Comparison of ENCODE assay signal across 13 cellular contexts in genomic region chr3:120442975-120443517, GRCh38. TPM values are rescaled to one million over a fixed set of nuclear protein-coding genes. Genes with fewer than 3 reads are reported as not detected.
DNase-seq lines count a peak whose midpoint lies in the region; ATAC-seq and TF ChIP-seq lines count a peak whose summit lies in the region.
"Had no signal": no experiment of that assay in that cellular context is flagged by ENCODE, and none has a peak within 500 bp of the region (broad histone marks: within the 10 kb centered on the region; RNA-seq: fewer than 3 reads in every experiment).

No MANE protein-coding gene starts in this region.

- H3K9me3 ChIP-seq in WERI-Rb-1 (ENCODE audit: severe bottlenecking) (no peaks in the 10 kb centered on the region), stomach smooth muscle (ENCODE audit: control insufficient read depth in 2 of 2, low read length in 2 of 2) (no peaks in the 10 kb centered on the region)
- H3K9me3 ChIP-seq: adrenal gland, mucosa of descending colon, thyroid gland had no signal

- no peaks in the 10 kb centered on the region for H3K27me3 ChIP-seq in WERI-Rb-1 (ENCODE audit: insufficient read depth, low read depth, severe bottlenecking)
- H3K27me3 ChIP-seq in stomach smooth muscle (ENCODE audit: control insufficient read depth in 1 of 2, insufficient read depth in 2 of 2, low read length in 2 of 2) = no peaks in the 10 kb centered on the region
- H3K27me3 ChIP-seq: adrenal gland, thyroid gland had no signal

- H3K36me3 ChIP-seq in WERI-Rb-1 = peaks cover 35% of the 10 kb centered on the region
- H3K36me3 ChIP-seq in stomach smooth muscle (ENCODE audit: control insufficient read depth in 2 of 2, insufficient read depth in 2 of 2, low read length in 2 of 2) = peaks cover 17 to 21% of the 10 kb centered on the region in 2 donors
- H3K36me3 ChIP-seq: thyroid gland had no signal

- H3K4me1 ChIP-seq in stomach smooth muscle (ENCODE audit: control insufficient read depth, insufficient read depth, low read length) = peaks cover 73% of the 10 kb centered on the region

- TF ChIP-seq CTCF in WERI-Rb-1 (IDR thresholded peaks at IDR 0.05; ENCODE audit: low read depth, low read length) = peak; percentile 46; the same call in 1 of the 2 replicates
- peak; percentile 43 for TF ChIP-seq CTCF in fibroblast of villous mesenchyme (IDR thresholded peaks at IDR 0.05; ENCODE audit: insufficient read depth, low read depth, low read length)

- ATAC-seq in GM21576 (IDR thresholded peaks at IDR 0.05; ENCODE audit: unreplicated experiment) = no peak
- ATAC-seq: mucosa of descending colon had no signal

- peak overlapping the region; percentile 75 for H3K27ac ChIP-seq in WERI-Rb-1
- H3K27ac ChIP-seq in stomach smooth muscle (ENCODE audit: low read length) = peak overlapping the region; percentile 2

- H3K9ac ChIP-seq in stomach smooth muscle (ENCODE audit: low read length in 2 of 2) = no peak overlapping the region

- H3K4me3 ChIP-seq in WERI-Rb-1 (ENCODE audit: low read depth, low read length) (no peak overlapping the region), fibroblast of villous mesenchyme (ENCODE audit: low read depth, low read length) (no peak overlapping the region), stomach smooth muscle (ENCODE audit: low read length in 2 of 2) (no peak overlapping the region)
- H3K4me3 ChIP-seq: adrenal gland, mucosa of descending colon, thyroid gland had no signal

- DNase-seq in NCI-H82 (lab: John Stamatoyannopoulos, UW) = peak; percentile 59
- DNase-seq in NCI-H82 treated with DMSO at 0.1 percent for 48 hours (lab: John Stamatoyannopoulos, UW; ENCODE audit: unreplicated experiment) = no peak
- DNase-seq in WERI-Rb-1 = peak; percentile 43
- DNase-seq in fibroblast of villous mesenchyme (ENCODE audit: low read depth) = no peak
- no peak for DNase-seq in H4 (ENCODE audit: low spot score)
- DNase-seq in GDM1 (lab: John Stamatoyannopoulos, UW) = no peak
- DNase-seq: adrenal gland; effector CD8-positive, alpha-beta T cell; mucosa of descending colon; retina; thyroid gland had no signal

RNA-seq across cellular contexts. Expression of gene FSTL1, which starts 7.7 kb away (rescaled TPM):
- 997 and 1,795 TPM in 2 replicates for total RNA-seq in fibroblast of villous mesenchyme
- 290 and 316 TPM in 2 replicates for total RNA-seq in H4 (2014; rRNA removed; shearing (Covaris generic))

Comparison
In these comparisons a context has a peak if more than half of its experiments do, and no peak if none do; other contexts are left out.
1. DNase-seq: peak in NCI-H82 (single experiment) and WERI-Rb-1 (single experiment); none in NCI-H82 treated with DMSO at 0.1 percent for 48 hours (single experiment), fibroblast of villous mesenchyme (single experiment), H4 (single experiment) and GDM1 (single experiment).